9 cellular contexts compared by ENCODE assay signal in the genomic region with DNA sequence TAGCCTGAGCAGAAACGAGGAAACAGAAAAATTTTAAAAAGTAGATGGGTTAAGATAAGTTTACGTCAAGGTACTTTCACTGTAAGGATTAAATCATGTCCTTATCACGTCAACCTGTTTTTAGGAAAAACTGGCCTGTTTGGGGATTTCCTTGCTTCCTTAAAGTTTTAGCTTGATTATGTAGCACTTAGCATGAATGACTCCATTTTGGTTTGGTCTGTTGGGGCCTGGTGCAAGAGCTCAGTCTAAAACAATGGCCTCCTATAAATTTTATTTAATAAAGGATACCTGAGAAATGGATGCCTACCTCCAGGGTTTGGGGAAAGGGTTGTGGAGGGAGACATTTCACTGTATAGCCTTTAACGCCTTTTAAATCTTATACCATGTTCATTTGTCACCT.
"Had no signal": no experiment of that assay in that cellular context is flagged by ENCODE, and none has a peak within 500 bp of the region (broad histone marks: within the 10 kb centered on the region; RNA-seq: fewer than 3 reads in every experiment).

No MANE protein-coding gene starts in this region.

- ATAC-seq: GM23338, HepG2 had no signal

- DNase-seq: H9, HCEC 1CT, KBM-7 had no signal

- H3K27ac ChIP-seq: HL-60, KMS-11 had no signal

- H3K4me2 ChIP-seq: GM23338, KMS-11 had no signal

- H3K4me3 Mint-ChIP-seq: GM23338, H9 had no signal

- FAIRE-seq: H1, H54, HepG2 had no signal

- H3K4me3 ChIP-seq: GM23338 had no signal

- H3K9ac ChIP-seq: KMS-11 had no signal

- H3K27ac Mint-ChIP-seq: GM23338, H9 had no signal

- H3K9me3 Mint-ChIP-seq: H9 had no signal

- H2AFZ ChIP-seq: GM23338 had no signal
